Comparison of ENCODE assay signal across 11 cellular contexts in the genomic region with DNA sequence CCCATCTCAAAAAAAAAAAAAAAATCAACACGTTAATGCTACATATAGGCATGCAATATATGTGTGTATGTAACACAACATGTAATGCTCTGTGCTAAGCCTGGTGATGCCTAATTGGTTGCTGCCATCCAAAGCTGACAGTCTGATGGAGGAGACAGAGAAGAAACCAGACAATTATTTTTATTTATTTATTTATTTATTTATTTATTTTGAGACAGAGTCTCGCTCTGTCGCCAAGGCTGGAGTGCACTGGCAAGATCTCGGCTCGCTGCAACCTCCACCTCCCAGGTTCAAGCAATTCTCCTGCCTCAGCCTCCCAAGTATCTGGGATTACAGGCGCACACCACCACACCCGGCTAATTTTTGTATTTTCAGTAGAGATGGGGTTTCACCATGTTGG. TPM values are rescaled to one million over a fixed set of nuclear protein-coding genes. Genes with fewer than 3 reads are reported as not detected.
DNase-seq lines count a peak whose midpoint lies in the region; ATAC-seq and TF ChIP-seq lines count a peak whose summit lies in the region.
"Not testable (repeated sequence)": the region's sequence is repeated elsewhere in the genome, so short reads cannot be mapped to it uniquely, and the experiment has no call there.
"Had no signal": no experiment of that assay in that cellular context is flagged by ENCODE, and none has a peak within 500 bp of the region (broad histone marks: within the 10 kb centered on the region; RNA-seq: fewer than 3 reads in every experiment).

No MANE protein-coding gene starts in this region.

- H3K27ac ChIP-seq in breast epithelium (peak overlapping the region; percentile 78 to 92), right atrium auricular region (peak overlapping the region; percentile 33 to 81), spleen (peak overlapping the region; percentile 42 to 89 (median 82)), uterus (peak overlapping the region; percentile 60 to 73)
- H3K27ac ChIP-seq in naive thymus-derived CD4-positive, alpha-beta T cell (ENCODE audit: low read depth, low read length) = peak overlapping the region; percentile 78

- intact Hi-C loops in breast epithelium (cut with DNase I; ENCODE audit: low total_unique reads) = loop anchor here (10.0 kb wide), 1 partner anchor 121 kb away; a partner anchor contains a TSS
- intact Hi-C loops in naive thymus-derived CD4-positive, alpha-beta T cell (cut with micrococcal nuclease); spleen (cut with DNase I; ENCODE audit: low total_unique reads); uterus (cut with DNase I; ENCODE audit: low total_unique reads): not testable (repeated sequence)

- not testable (repeated sequence) for H3K9me3 Mint-ChIP-seq in T-cell; activated T-cell treated with anti-CD3 and anti-CD28 coated beads, Interleukin-2, amount 50 U/mL, for 4 hours; naive thymus-derived CD4-positive, alpha-beta T cell

- POLR2A ChIA-PET in T-cell (lab: Charles Lee) = not testable (repeated sequence)
- POLR2A ChIA-PET in naive thymus-derived CD4-positive, alpha-beta T cell (lab: Charles Lee) = interaction anchor here (0.7 to 1.7 kb wide), 9 partner anchors 9 to 129 kb away, joined by 3 to 9 read pairs (median 3); a partner anchor contains a TSS

- H3K36me3 Mint-ChIP-seq in T-cell; activated T-cell treated with anti-CD3 and anti-CD28 coated beads, Interleukin-2, amount 50 U/mL, for 4 hours (ENCODE audit: insufficient read depth); naive thymus-derived CD4-positive, alpha-beta T cell: not testable (repeated sequence)

- DNase-seq in GM12865 (ENCODE audit: low read depth); T-cell; activated T-cell treated with anti-CD3 and anti-CD28 coated beads, Interleukin-2, amount 50 U/mL, for 4 hours; breast epithelium (ENCODE audit: low spot score in 2 of 2); right atrium auricular region (ENCODE audit: low spot score); naive thymus-derived CD4-positive, alpha-beta T cell; spleen; uterus: not testable (repeated sequence)

- not testable (repeated sequence) for H3K27me3 Mint-ChIP-seq in T-cell; activated T-cell treated with anti-CD3 and anti-CD28 coated beads, Interleukin-2, amount 50 U/mL, for 4 hours (ENCODE audit: low read depth); naive thymus-derived CD4-positive, alpha-beta T cell

- H3K9me3 ChIP-seq in breast epithelium; right atrium auricular region; naive thymus-derived CD4-positive, alpha-beta T cell (ENCODE audit: control insufficient read depth in 2 of 3, low read length in 3 of 3); spleen; uterus: not testable (repeated sequence)

- H3K36me3 ChIP-seq in breast epithelium; right atrium auricular region; naive thymus-derived CD4-positive, alpha-beta T cell (ENCODE audit: control insufficient read depth in 2 of 3, insufficient read depth in 3 of 3, low read length in 3 of 3); spleen; uterus: not testable (repeated sequence)

- TF ChIP-seq CTCF in GM12865 (IDR thresholded peaks at IDR 0.05; ENCODE audit: insufficient read depth, low read depth, low read length, missing control alignments); breast epithelium (IDR thresholded peaks at IDR 0.05); right atrium auricular region (IDR thresholded peaks at IDR 0.05); spleen (IDR thresholded peaks at IDR 0.05 in 8 of 11, conservative IDR thresholded peaks at IDR 0.05 in 3 of 11); uterus (IDR thresholded peaks at IDR 0.05): not testable (repeated sequence)

- H3K4me3 ChIP-seq in GM12865 (ENCODE audit: low read depth, low read length) (peak overlapping the region; percentile 59; the same call in 1 of the 2 replicates), spleen (peak overlapping the region in 1 of 8 donors; percentile 53)
- H3K4me3 ChIP-seq in breast epithelium; right atrium auricular region; naive thymus-derived CD4-positive, alpha-beta T cell (ENCODE audit: low read length); uterus: not testable (repeated sequence)

- CTCF ChIA-PET in T-cell (lab: Charles Lee) = interaction anchor here in 1 of 2 donors (1.1 to 1.5 kb wide), 2 partner anchors 14 to 93 kb away, joined by 4 to 11 read pairs; no protein-coding TSS in a partner anchor
- CTCF ChIA-PET in naive thymus-derived CD4-positive, alpha-beta T cell (lab: Charles Lee) = interaction anchor here (0.6 to 8.0 kb wide), 3 partner anchors 15 to 92 kb away, joined by 3 to 52 read pairs (median 3); a partner anchor contains a TSS

- not testable (repeated sequence) for ATAC-seq in T-cell (replicated peaks in 1 of 4); activated T-cell treated with anti-CD3 and anti-CD28 coated beads, Interleukin-2, amount 50 U/mL, for 4 hours; naive thymus-derived CD4-positive, alpha-beta T cell

- H3K4me1 Mint-ChIP-seq in T-cell = peaks cover 20 to 32% (median 21%) of the 10 kb centered on the region in 3 donors
- peaks cover 16% of the 10 kb centered on the region for H3K4me1 Mint-ChIP-seq in activated T-cell treated with anti-CD3 and anti-CD28 coated beads, Interleukin-2, amount 50 U/mL, for 4 hours (ENCODE audit: low read depth)
- H3K4me1 Mint-ChIP-seq in naive thymus-derived CD4-positive, alpha-beta T cell = peaks cover 6 to 35% (median 21%) of the 10 kb centered on the region in 7 donors

- not testable (repeated sequence) for TF ChIP-seq POLR2A in breast epithelium (IDR thresholded peaks at IDR 0.05); spleen (IDR thresholded peaks at IDR 0.05); uterus (IDR thresholded peaks at IDR 0.05)

- peak overlapping the region; percentile 95 to 97 for H3K27ac Mint-ChIP-seq in T-cell
- H3K27ac Mint-ChIP-seq in naive thymus-derived CD4-positive, alpha-beta T cell = peak overlapping the region; percentile 86 to 99 (median 96)

- not testable (repeated sequence) for H3K4me1 ChIP-seq in breast epithelium, right atrium auricular region, uterus
- peaks cover 10 to 14% of the 10 kb centered on the region in 2 donors for H3K4me1 ChIP-seq in naive thymus-derived CD4-positive, alpha-beta T cell (ENCODE audit: control insufficient read depth in 2 of 2, insufficient read depth in 2 of 2, low read length in 2 of 2)
- peaks cover 11 to 67% (median 31%) of the 10 kb centered on the region in 6 donors for H3K4me1 ChIP-seq in spleen

- 82 to 90% (median 86%) methylated on average over 7 of the region's 7 CpGs for WGBS in spleen, 5 donors

- peak overlapping the region in 1 of 3 donors; percentile 88 for H3K4me3 Mint-ChIP-seq in T-cell
- peak overlapping the region; percentile 92 for H3K4me3 Mint-ChIP-seq in activated T-cell treated with anti-CD3 and anti-CD28 coated beads, Interleukin-2, amount 50 U/mL, for 4 hours
- H3K4me3 Mint-ChIP-seq in naive thymus-derived CD4-positive, alpha-beta T cell = peak overlapping the region in 8 of 10 donors; percentile 25 to 92 (median 86)

- H3K27me3 ChIP-seq in breast epithelium; right atrium auricular region; naive thymus-derived CD4-positive, alpha-beta T cell (ENCODE audit: control insufficient read depth in 2 of 2, insufficient read depth in 2 of 2, low read length in 2 of 2); uterus: not testable (repeated sequence)
- peaks cover 0 to 11% (median 0%) of the 10 kb centered on the region in 7 donors for H3K27me3 ChIP-seq in spleen (replicated peaks in 1 of 7)

RNA-seq across cellular contexts. Expression of a gene that starts 4.3 kb away (rescaled TPM):
- total RNA-seq in T-cell (10 to 100 TPM in 2 of 5 donors, 1 to 10 TPM in 3; 6.2 to 11.4 (median 9.8) TPM), breast epithelium (10 to 100 TPM in 2 of 3 donors, 1 to 10 TPM in 1; 6.1 to 18.4 (median 13.1) TPM), right atrium auricular region (10 to 100 TPM in 1 of 2 donors, 1 to 10 TPM in 1; 4.3 to 14.7 TPM), spleen (1 to 10 TPM; 1.6 to 6.1 (median 3.6) TPM), uterus (10 to 100 TPM in 3 of 4 donors, 1 to 10 TPM in 1; 1.3 to 32.5 (median 17.3) TPM)
- 10 to 100 TPM; 15.0 to 18.4 (median 16.0) TPM for total RNA-seq in activated T-cell treated with anti-CD3 and anti-CD28 coated beads, Interleukin-2, amount 50 U/mL, for 4 hours
- 1 to 10 TPM; 3.4 to 6.8 (median 5.2) TPM for total RNA-seq in naive thymus-derived CD4-positive, alpha-beta T cell
- polyA plus RNA-seq in naive thymus-derived CD4-positive, alpha-beta T cell = under 1 TPM; 0.64 to 0.81 TPM
- polyA plus RNA-seq in spleen = 1 to 10 TPM; 1.4 to 3.0 (median 1.8) TPM

RNA-seq across cellular contexts. Expression of a gene that starts 16.6 kb away (rescaled TPM):
- total RNA-seq in T-cell (10 to 100 TPM; 32.9 to 56.6 (median 53.1) TPM), breast epithelium (10 to 100 TPM; 40.2 to 57.7 (median 52.7) TPM), right atrium auricular region (10 to 100 TPM; 75.9 to 86.3 TPM), spleen (10 to 100 TPM; 32.7 to 52.3 (median 37.2) TPM), uterus (10 to 100 TPM; 18.2 to 56.9 (median 31.1) TPM)
- total RNA-seq in activated T-cell treated with anti-CD3 and anti-CD28 coated beads, Interleukin-2, amount 50 U/mL, for 4 hours = 100 to 1,000 TPM; 213 to 268 (median 239) TPM
- 10 to 100 TPM; 36.8 to 70.5 (median 43.0) TPM for total RNA-seq in naive thymus-derived CD4-positive, alpha-beta T cell
- 10 to 100 TPM; 24.9 to 34.1 TPM for polyA plus RNA-seq in naive thymus-derived CD4-positive, alpha-beta T cell
- polyA plus RNA-seq in spleen = 10 to 100 TPM; 31.5 to 60.5 (median 46.0) TPM

RNA-seq across cellular contexts. Expression of a gene that starts 35.5 kb away (rescaled TPM):
- total RNA-seq in T-cell (10 to 100 TPM in 1 of 5 donors, 1 to 10 TPM in 4; 4.2 to 11.0 (median 5.9) TPM), breast epithelium (10 to 100 TPM; 20.6 to 52.2 (median 20.8) TPM), right atrium auricular region (10 to 100 TPM; 15.2 to 24.4 TPM), spleen (100 to 1,000 TPM in 5 of 7 donors, 10 to 100 TPM in 2; 84.4 to 163 (median 116) TPM), uterus (10 to 100 TPM in 3 of 4 donors, 1 to 10 TPM in 1; 6.5 to 32.8 (median 23.2) TPM)
- total RNA-seq in activated T-cell treated with anti-CD3 and anti-CD28 coated beads, Interleukin-2, amount 50 U/mL, for 4 hours = 10 to 100 TPM; 25.6 to 48.5 (median 39.5) TPM
- total RNA-seq in naive thymus-derived CD4-positive, alpha-beta T cell = 10 to 100 TPM in 3 of 5 experiments, 1 to 10 TPM in 2; 3.6 to 47.2 (median 16.3) TPM
- polyA plus RNA-seq in naive thymus-derived CD4-positive, alpha-beta T cell = 1 to 10 TPM; 1.2 to 3.9 TPM
- polyA plus RNA-seq in spleen = 10 to 100 TPM; 12.8 to 22.2 (median 15.1) TPM
- polyA plus RNA-seq: neural cell had no signal

RNA-seq across cellular contexts. Expression of a gene that starts 40.7 kb away (rescaled TPM):
- total RNA-seq in T-cell (100 to 1,000 TPM; 199 to 245 (median 235) TPM), breast epithelium (10 to 100 TPM; 30.6 to 55.1 (median 55.0) TPM), right atrium auricular region (10 to 100 TPM; 17.2 to 27.7 TPM), spleen (100 to 1,000 TPM in 2 of 7 donors, 10 to 100 TPM in 5; 66.9 to 131 (median 77.2) TPM), uterus (100 to 1,000 TPM in 1 of 4 donors, 10 to 100 TPM in 3; 37.6 to 134 (median 67.9) TPM)
- 100 to 1,000 TPM; 353 to 433 (median 355) TPM for total RNA-seq in activated T-cell treated with anti-CD3 and anti-CD28 coated beads, Interleukin-2, amount 50 U/mL, for 4 hours
- total RNA-seq in naive thymus-derived CD4-positive, alpha-beta T cell = 100 to 1,000 TPM; 175 to 334 (median 194) TPM
- polyA plus RNA-seq in naive thymus-derived CD4-positive, alpha-beta T cell = 100 to 1,000 TPM; 113 to 153 TPM
- polyA plus RNA-seq in spleen = 10 to 100 TPM; 40.6 to 43.3 (median 41.1) TPM

RNA-seq across cellular contexts. Expression of a gene that starts 51.3 kb away (rescaled TPM):
- under 1 TPM; 0.47 to 0.79 (median 0.53) TPM for total RNA-seq in T-cell
- under 1 TPM; 0.27 to 0.53 (median 0.38) TPM for total RNA-seq in activated T-cell treated with anti-CD3 and anti-CD28 coated beads, Interleukin-2, amount 50 U/mL, for 4 hours
- 1 to 10 TPM in 2 of 3 donors, not detected in 1; 1.1 to 1.6 TPM for total RNA-seq in breast epithelium
- under 1 TPM in 1 of 2 donors, not detected in 1; 0.55 TPM for total RNA-seq in right atrium auricular region
- total RNA-seq in naive thymus-derived CD4-positive, alpha-beta T cell = 1 to 10 TPM in 3 of 5 experiments, under 1 TPM in 2; 0.40 to 3.7 (median 1.2) TPM
- under 1 TPM; 0.52 to 0.55 TPM for polyA plus RNA-seq in naive thymus-derived CD4-positive, alpha-beta T cell
- total RNA-seq in spleen = 1 to 10 TPM; 1.2 to 3.7 (median 1.6) TPM
- polyA plus RNA-seq in spleen = under 1 TPM; 0.48 to 0.57 (median 0.49) TPM
- total RNA-seq in uterus = under 1 TPM in 1 of 4 donors, not detected in 3; 0.41 TPM
- total RNA-seq: suprapubic skin had no signal
- polyA plus RNA-seq: aorta, neural cell had no signal
